14 cellular contexts compared by ENCODE assay signal in the genomic region with DNA sequence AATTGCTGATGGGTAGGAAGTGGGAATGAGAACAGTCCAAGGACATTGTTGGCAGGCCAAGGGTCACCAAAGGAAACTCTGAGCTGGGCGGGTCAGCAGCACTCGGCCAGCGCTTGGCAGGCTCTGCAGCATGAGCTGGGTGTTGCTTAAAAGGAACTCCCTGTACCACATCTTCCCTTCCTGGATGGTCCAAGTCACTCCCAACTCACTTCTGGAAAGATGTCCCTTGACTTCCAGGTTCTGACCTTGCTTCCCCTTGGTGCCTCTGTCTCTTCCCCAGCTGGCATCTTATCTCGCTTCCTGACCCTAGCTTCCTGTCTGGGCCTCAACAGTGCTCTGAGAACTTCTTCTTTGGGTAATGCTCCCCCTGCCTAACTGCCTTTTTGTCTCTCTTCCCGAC. TPM values are rescaled to one million over a fixed set of nuclear protein-coding genes. Genes with fewer than 3 reads are reported as not detected.
DNase-seq lines count a peak whose midpoint lies in the region; ATAC-seq, FAIRE-seq and TF ChIP-seq lines count a peak whose summit lies in the region.
"Had no signal": no experiment of that assay in that cellular context is flagged by ENCODE, and none has a peak within 500 bp of the region (broad histone marks: within the 10 kb centered on the region; RNA-seq: fewer than 3 reads in every experiment).

No MANE protein-coding gene starts in this region.

- no peak overlapping the region for H2BK120ac ChIP-seq in IMR-90 (ENCODE audit: low read depth, low read length)

- FAIRE-seq in astrocyte (lab: Jason Lieb, UNC) (no peak), small intestine (lab: Jason Lieb, UNC) (no peak)
- FAIRE-seq: G401.6, pancreas had no signal

- H4K8ac ChIP-seq in IMR-90 (ENCODE audit: low read depth in 2 of 2, low read length in 2 of 2): no peak overlapping the region

- H3K9me1 ChIP-seq in IMR-90 (ENCODE audit: insufficient read depth, low read length): no peaks in the 10 kb centered on the region

- H3K9ac ChIP-seq in IMR-90 (ENCODE audit: low read depth, low read length): no peak overlapping the region
- H3K9ac ChIP-seq in astrocyte (ENCODE audit: low read length): no peak overlapping the region
- no peak overlapping the region for H3K9ac ChIP-seq in MM.1S (ENCODE audit: low read length)

- H3K79me1 ChIP-seq in IMR-90 (ENCODE audit: low read depth in 1 of 2, low read length in 2 of 2): no peaks in the 10 kb centered on the region

- no peak overlapping the region for H3K4me3 Mint-ChIP-seq in astrocyte (ENCODE audit: unreplicated experiment)
- H3K4me3 Mint-ChIP-seq in activated CD4-positive, alpha-beta T cell treated with anti-CD3 and anti-CD28 coated beads, Interleukin-2, amount 10 ng/mL, durations not matched to agents 7 days and 5 days: no peak overlapping the region

- no peak overlapping the region for H2BK20ac ChIP-seq in IMR-90 (ENCODE audit: low read depth, low read length)

- 93% methylated on average over 4 of the region's 5 CpGs; no CpG with 5 or more reads in 1 of the 2 experiments for WGBS in IMR-90 (ENCODE audit: extremely low coverage in 2 of 2, insufficient read length in 1 of 2), 2 experiments
- 41 to 51% (median 45%) methylated on average over 5 of the region's 5 CpGs for WGBS in small intestine, 3 donors

- H3K4ac ChIP-seq in IMR-90 (ENCODE audit: low read depth, low read length): no peak overlapping the region

- H3K9me3 ChIP-seq in IMR-90 (ENCODE audit: control insufficient read depth, insufficient read depth, low read length) (no peaks in the 10 kb centered on the region), astrocyte (ENCODE audit: insufficient read depth, low read depth, low read length) (no peaks in the 10 kb centered on the region), small intestine (ENCODE audit: control insufficient read depth, low read depth) (no peaks in the 10 kb centered on the region), MM.1S (replicated peaks; ENCODE audit: insufficient read depth, low read length) (no peaks in the 10 kb centered on the region)
- H3K9me3 ChIP-seq: pancreas had no signal

- H3K4me2 ChIP-seq in IMR-90 (ENCODE audit: low read depth, low read length) (no peak overlapping the region), astrocyte (ENCODE audit: low read length) (no peak overlapping the region), MM.1S (ENCODE audit: low read depth, low read length) (no peak overlapping the region)

- in situ Hi-C loops in IMR-90 (cut with MboI; ENCODE audit: low sequenced_read_pairs): no loop called here

- no peak for TF ChIP-seq RAD21 in IMR-90 (IDR thresholded peaks at IDR 0.05; ENCODE audit: low read length)

- H2BK15ac ChIP-seq in IMR-90 (ENCODE audit: low read depth, low read length): no peak overlapping the region

- H3K9me3 Mint-ChIP-seq in astrocyte (ENCODE audit: unreplicated experiment): peaks cover 2% of the 10 kb centered on the region
- H3K9me3 Mint-ChIP-seq in activated CD4-positive, alpha-beta T cell treated with anti-CD3 and anti-CD28 coated beads, Interleukin-2, amount 10 ng/mL, durations not matched to agents 7 days and 5 days: no peaks in the 10 kb centered on the region

- H2AFZ ChIP-seq in IMR-90 (replicated peaks; ENCODE audit: low read length, poor library complexity) (peak overlapping the region; percentile 10), astrocyte (ENCODE audit: low read depth, low read length) (no peak overlapping the region), MM.1S (ENCODE audit: low read length) (no peak overlapping the region)

- no peaks in the 10 kb centered on the region for H4K20me1 ChIP-seq in IMR-90 (ENCODE audit: insufficient read depth, low read length)
- H4K20me1 ChIP-seq in astrocyte (ENCODE audit: insufficient read depth, low read length): no peaks in the 10 kb centered on the region
- H4K20me1 ChIP-seq in MM.1S (ENCODE audit: insufficient read depth, low read length): no peaks in the 10 kb centered on the region

- H3K79me2 ChIP-seq in astrocyte (ENCODE audit: insufficient read depth, low read length) (no peaks in the 10 kb centered on the region), MM.1S (ENCODE audit: low read length) (no peaks in the 10 kb centered on the region)

- peaks cover 2% of the 10 kb centered on the region for H3K36me3 Mint-ChIP-seq in astrocyte (ENCODE audit: low read depth, unreplicated experiment)
- H3K36me3 Mint-ChIP-seq in activated CD4-positive, alpha-beta T cell treated with anti-CD3 and anti-CD28 coated beads, Interleukin-2, amount 10 ng/mL, durations not matched to agents 7 days and 5 days (ENCODE audit: low read depth): no peaks in the 10 kb centered on the region
- H3K36me3 Mint-ChIP-seq: CD4-positive, CD25-positive, alpha-beta regulatory T cell had no signal

- intact Hi-C loops in IMR-90 (cut with micrococcal nuclease): no loop called here
- intact Hi-C loops in left colon (cut with DNase I, micrococcal nuclease): no loop called here

- H3K27ac Mint-ChIP-seq in astrocyte (ENCODE audit: unreplicated experiment): peak overlapping the region; percentile 20
- H3K27ac Mint-ChIP-seq in activated CD4-positive, alpha-beta T cell treated with anti-CD3 and anti-CD28 coated beads, Interleukin-2, amount 10 ng/mL, durations not matched to agents 7 days and 5 days: no peak overlapping the region

- H3F3A ChIP-seq in MM.1S (ENCODE audit: insufficient read depth, low read length): no peaks in the 10 kb centered on the region

- H3K14ac ChIP-seq in IMR-90 (replicated peaks; ENCODE audit: low read depth, low read length): no peak overlapping the region

- H3K27ac ChIP-seq in IMR-90 (ENCODE audit: insufficient read depth, low read length): no peak overlapping the region
- H3K27ac ChIP-seq in astrocyte (ENCODE audit: low read depth, low read length): no peak overlapping the region
- peak overlapping the region in 1 of 2 donors; percentile 60 for H3K27ac ChIP-seq in small intestine (ENCODE audit: low read depth in 1 of 2, low read length in 1 of 2)
- no peak overlapping the region for H3K27ac ChIP-seq in MM.1S (ENCODE audit: low read length)
- H3K27ac ChIP-seq: VCaP had no signal

- H2AK5ac ChIP-seq in IMR-90 (ENCODE audit: low read depth, low read length): no peak overlapping the region

- H4K5ac ChIP-seq in IMR-90 (ENCODE audit: low read depth, low read length): no peak overlapping the region

- H2BK5ac ChIP-seq in IMR-90 (ENCODE audit: low read depth, low read length, poor library complexity, severe bottlenecking): no peak overlapping the region

- no peak for DNase-seq in IMR-90
- DNase-seq in astrocyte (ENCODE audit: low read depth): no peak
- DNase-seq in left colon: peak; percentile 36 to 38
- DNase-seq in small intestine: peak; percentile 84
- no peak for DNase-seq in NCI-H1048 (lab: John Stamatoyannopoulos, UW)
- no peak for DNase-seq in dedifferentiated amniotic fluid mesenchymal stem cell (ENCODE audit: extremely low spot score)
- DNase-seq in activated CD4-positive, alpha-beta T cell treated with anti-CD3 and anti-CD28 coated beads, Interleukin-2, amount 10 ng/mL, durations not matched to agents 7 days and 5 days: no peak
- no peak for DNase-seq in MM.1S
- DNase-seq: CD4-positive, CD25-positive, alpha-beta regulatory T cell; pancreas; stimulated activated CD4-positive, alpha-beta T cell treated with anti-CD3 and anti-CD28 coated beads, Interleukin-2, amount 100 ng/mL, for 24 hours; stimulated activated naive CD4-positive, alpha-beta T cell had no signal

- CTCF ChIA-PET in IMR-90 (lab: Yijun Ruan, JAX): no interaction called here
- CTCF ChIA-PET in activated CD4-positive, alpha-beta T cell treated with anti-CD3 and anti-CD28 coated beads, Interleukin-2, amount 10 ng/mL, durations not matched to agents 7 days and 5 days (lab: Charles Lee): interaction anchor here (1.2 to 1.7 kb wide), 2 partner anchors 14 to 25 kb away, joined by 4 read pairs; partner anchors contain the start of gene SWAP70

- TF ChIP-seq POLR2A in IMR-90 (IDR thresholded peaks at IDR 0.05; ENCODE audit: low read depth, low read length): no peak

- no peaks in the 10 kb centered on the region for H3K4me1 Mint-ChIP-seq in astrocyte (ENCODE audit: low read depth, unreplicated experiment)
- H3K4me1 Mint-ChIP-seq in activated CD4-positive, alpha-beta T cell treated with anti-CD3 and anti-CD28 coated beads, Interleukin-2, amount 10 ng/mL, durations not matched to agents 7 days and 5 days: peaks cover 3% of the 10 kb centered on the region

- ATAC-seq in IMR-90 (ENCODE audit: low read depth) (no peak), left colon (peak; percentile 98)

- dilution Hi-C loops in IMR-90 (cut with HindIII; ENCODE audit: low sequenced_read_pairs, unreplicated experiment): no loop called here

- H3K9me2 ChIP-seq in MM.1S (replicated peaks; ENCODE audit: insufficient read depth, low read length): no peaks in the 10 kb centered on the region

- H2AK9ac ChIP-seq in IMR-90 (replicated peaks; ENCODE audit: low read depth, low read length, poor library complexity): no peak overlapping the region

- no TSS peak for BruUV-seq in IMR-90 (replicated peaks; lab: Mats Ljungman, UMichigan)

- no peak overlapping the region for H3K23ac ChIP-seq in IMR-90 (ENCODE audit: low read depth, low read length)

- H3K4me3 ChIP-seq in IMR-90 (ENCODE audit: insufficient read depth, low read depth, low read length): no peak overlapping the region
- no peak overlapping the region for H3K4me3 ChIP-seq in astrocyte (ENCODE audit: insufficient read depth, low read depth, low read length)
- H3K4me3 ChIP-seq in small intestine (ENCODE audit: low read depth in 1 of 2, low read length in 2 of 2): no peak overlapping the region
- no peak overlapping the region for H3K4me3 ChIP-seq in MM.1S (ENCODE audit: low read length)
- H3K4me3 ChIP-seq: pancreas had no signal

- TF ChIP-seq CTCF in IMR-90 (conservative IDR thresholded peaks at IDR 0.05; ENCODE audit: low read depth, low read length): no peak
- no peak for TF ChIP-seq CTCF in astrocyte (IDR thresholded peaks at IDR 0.05; ENCODE audit: insufficient read depth, low read depth, low read length)
- TF ChIP-seq CTCF in MM.1S (IDR thresholded peaks at IDR 0.05; ENCODE audit: low read length): no peak

- H3K4me1 ChIP-seq in IMR-90 (ENCODE audit: control insufficient read depth, insufficient read depth, low read length) (no peaks in the 10 kb centered on the region), astrocyte (ENCODE audit: insufficient read depth, low read length) (no peaks in the 10 kb centered on the region), small intestine (ENCODE audit: control insufficient read depth in 2 of 2, insufficient read depth in 1 of 2, low read depth in 1 of 2, low read length in 1 of 2) (peaks cover 0 to 2% of the 10 kb centered on the region in 2 donors), MM.1S (ENCODE audit: low read length) (no peaks in the 10 kb centered on the region)
- H3K4me1 ChIP-seq: pancreas had no signal

- POLR2A ChIA-PET in IMR-90 (lab: Charles Lee; ENCODE audit: unreplicated experiment): no interaction called here
- POLR2A ChIA-PET in activated CD4-positive, alpha-beta T cell treated with anti-CD3 and anti-CD28 coated beads, Interleukin-2, amount 10 ng/mL, durations not matched to agents 7 days and 5 days (lab: Charles Lee): no interaction called here

- H4K91ac ChIP-seq in IMR-90 (ENCODE audit: insufficient read depth, low read depth, low read length): no peak overlapping the region

- H3K18ac ChIP-seq in IMR-90 (ENCODE audit: low read depth, low read length): no peak overlapping the region

- no peaks in the 10 kb centered on the region for H3K27me3 ChIP-seq in IMR-90 (ENCODE audit: control insufficient read depth, insufficient read depth, low read length)
- no peaks in the 10 kb centered on the region for H3K27me3 ChIP-seq in astrocyte (ENCODE audit: insufficient read depth, low read length)
- H3K27me3 ChIP-seq in small intestine (ENCODE audit: control insufficient read depth in 2 of 2, insufficient read depth in 2 of 2, low read length in 2 of 2): no peaks in the 10 kb centered on the region
- no peaks in the 10 kb centered on the region for H3K27me3 ChIP-seq in MM.1S (replicated peaks; ENCODE audit: insufficient read depth, low read length)
- H3K27me3 ChIP-seq: pancreas had no signal

- H3K36me3 ChIP-seq in IMR-90 (ENCODE audit: control insufficient read depth, insufficient read depth, low read length): no peaks in the 10 kb centered on the region
- H3K36me3 ChIP-seq in astrocyte (ENCODE audit: insufficient read depth, low read length): no peaks in the 10 kb centered on the region
- no peaks in the 10 kb centered on the region for H3K36me3 ChIP-seq in small intestine (ENCODE audit: control insufficient read depth in 2 of 2, insufficient read depth in 2 of 2, low read length in 2 of 2)
- no peaks in the 10 kb centered on the region for H3K36me3 ChIP-seq in MM.1S (replicated peaks; ENCODE audit: insufficient read depth, low read length)
- H3K36me3 ChIP-seq: pancreas had no signal

- H3K56ac ChIP-seq in IMR-90 (ENCODE audit: extremely low read depth, insufficient read depth, low read length): no peak overlapping the region

- peaks cover 5% of the 10 kb centered on the region for H3K27me3 Mint-ChIP-seq in astrocyte (ENCODE audit: low read depth, unreplicated experiment)
- H3K27me3 Mint-ChIP-seq in activated CD4-positive, alpha-beta T cell treated with anti-CD3 and anti-CD28 coated beads, Interleukin-2, amount 10 ng/mL, durations not matched to agents 7 days and 5 days: peaks cover 2% of the 10 kb centered on the region
- H3K27me3 Mint-ChIP-seq: CD4-positive, CD25-positive, alpha-beta regulatory T cell had no signal

RNA-seq across cellular contexts. Expression of gene SWAP70, which starts 24.8 kb away (rescaled TPM):
- 19.9 and 28.9 TPM in 2 replicates for total RNA-seq in IMR-90 (2012; rRNA removed)
- 12.6 and 15.5 TPM in 2 replicates for polyA plus RNA-seq in IMR-90 (2012; rRNA removed)
- polyA plus RNA-seq in IMR-90 (2012; cell fraction: cytosol; rRNA removed): 4.8 and 7.0 TPM in 2 replicates
- 2.0 and 11.4 TPM in 2 replicates for polyA plus RNA-seq in IMR-90 (2012; cell fraction: nucleus; rRNA removed; ENCODE audit: low replicate concordance)
- total RNA-seq in astrocyte: 28.6 and 33.7 TPM in 2 replicates
- 10 to 100 TPM; 15.7 to 21.9 TPM for total RNA-seq in left colon
- 10 to 100 TPM; 12.2 to 12.9 (median 12.3) TPM for polyA plus RNA-seq in small intestine
- 10 to 100 TPM in 1 of 2 experiments, 1 to 10 TPM in 1; 9.0 to 10.3 TPM for total RNA-seq in activated CD4-positive, alpha-beta T cell treated with anti-CD3 and anti-CD28 coated beads, Interleukin-2, amount 10 ng/mL, durations not matched to agents 7 days and 5 days

Comparison
In these comparisons a context has a peak if more than half of its experiments do, and no peak if none do; other contexts are left out.
1. DNase-seq: peak in left colon (2 of 2) and small intestine (single experiment); none in IMR-90 (single experiment), astrocyte (single experiment), NCI-H1048 (single experiment), dedifferentiated amniotic fluid mesenchymal stem cell (single experiment), activated CD4-positive, alpha-beta T cell treated with anti-CD3 and anti-CD28 coated beads, Interleukin-2, amount 10 ng/mL, durations not matched to agents 7 days and 5 days (single experiment) and MM.1S (single experiment).